In genomic region chr2:162826901-162827300, GRCh38 we compare ENCODE assay signal across 25 cellular contexts. TPM values are rescaled to one million over a fixed set of nuclear protein-coding genes. Genes with fewer than 3 reads are reported as not detected.
"Had no signal": no experiment of that assay in that cellular context is flagged by ENCODE, and none has a peak within 500 bp of the region (broad histone marks: within the 10 kb centered on the region; RNA-seq: fewer than 3 reads in every experiment).

No MANE protein-coding gene starts in this region.

- H3K27ac Mint-ChIP-seq: activated naive CD4-positive, alpha-beta T cell treated with anti-CD3 and anti-CD28 coated beads, Interleukin-2, amount 50 U/mL, for 24 hours; activated T-cell treated with anti-CD3 and anti-CD28 coated beads, Interleukin-2, amount 50 U/mL, for 72 hours; endodermal cell; natural killer cell; stimulated activated naive CD8-positive, alpha-beta T cell treated with anti-CD3 and anti-CD28 coated beads, Interleukin-15, amount 100 ng/mL, for 72 hours had no signal

- H3K4me2 ChIP-seq: smooth muscle cell had no signal

- DNase-seq: activated CD4-positive, alpha-beta T cell treated with anti-CD3 and anti-CD28 coated beads for 1 hour; activated CD8-positive, alpha-beta memory T cell treated with anti-CD3 and anti-CD28 coated beads for 24 hours; activated effector memory CD4-positive, alpha-beta T cell treated with anti-CD3 and anti-CD28 coated beads, Interleukin-2, amount 50 U/mL, for 16 hours; activated T-cell treated with anti-CD3 and anti-CD28 coated beads, Interleukin-2, amount 50 U/mL, for 72 hours; adrenal gland; caudate nucleus; endodermal cell; hypothalamus; lower lobe of right lung; natural killer cell; pancreas; right lobe of liver; stimulated activated CD4-positive, alpha-beta T cell treated with anti-CD3 and anti-CD28 coated beads, Interleukin-4, amount 100 ng/mL, for 1 hour; stimulated activated naive CD8-positive, alpha-beta T cell treated with anti-CD3 and anti-CD28 coated beads, Interleukin-15, amount 100 ng/mL, for 72 hours; T-helper 1 cell; T1000; trophoblast cell had no signal

- H3K9me3 ChIP-seq: adrenal gland, lower lobe of right lung, pancreas, right lobe of liver had no signal

- H3K27ac ChIP-seq: adrenal gland, epithelial cell of prostate, lower lobe of right lung, pancreas, right lobe of liver, VCaP had no signal

- H3K4me1 ChIP-seq: adrenal gland, lower lobe of right lung, pancreas, right lobe of liver had no signal

- H3K4me1 Mint-ChIP-seq: activated naive CD4-positive, alpha-beta T cell treated with anti-CD3 and anti-CD28 coated beads, Interleukin-2, amount 50 U/mL, for 24 hours; natural killer cell; stimulated activated naive CD8-positive, alpha-beta T cell treated with anti-CD3 and anti-CD28 coated beads, Interleukin-15, amount 100 ng/mL, for 72 hours had no signal

- H3K9me3 Mint-ChIP-seq: activated naive CD4-positive, alpha-beta T cell treated with anti-CD3 and anti-CD28 coated beads, Interleukin-2, amount 50 U/mL, for 24 hours; endodermal cell; stimulated activated naive CD8-positive, alpha-beta T cell treated with anti-CD3 and anti-CD28 coated beads, Interleukin-15, amount 100 ng/mL, for 72 hours had no signal

- H3K36me3 ChIP-seq: adrenal gland, lower lobe of right lung, pancreas, right lobe of liver had no signal

- ATAC-seq: activated T-cell treated with anti-CD3 and anti-CD28 coated beads, Interleukin-2, amount 50 U/mL, for 72 hours; lower lobe of right lung; natural killer cell; pancreas; right lobe of liver; stimulated activated naive CD8-positive, alpha-beta T cell treated with anti-CD3 and anti-CD28 coated beads, Interleukin-15, amount 100 ng/mL, for 72 hours had no signal

- H3K4me3 ChIP-seq: adrenal gland, lower lobe of right lung, pancreas, right lobe of liver, smooth muscle cell had no signal

- H3K27me3 Mint-ChIP-seq: activated naive CD4-positive, alpha-beta T cell treated with anti-CD3 and anti-CD28 coated beads, Interleukin-2, amount 50 U/mL, for 24 hours; stimulated activated naive CD8-positive, alpha-beta T cell treated with anti-CD3 and anti-CD28 coated beads, Interleukin-15, amount 100 ng/mL, for 72 hours had no signal

- FAIRE-seq: colon, frontal cortex, keratinocyte, pancreas had no signal

- H3K27me3 ChIP-seq: adrenal gland, pancreas, right lobe of liver had no signal

- H3K36me3 Mint-ChIP-seq: activated naive CD4-positive, alpha-beta T cell treated with anti-CD3 and anti-CD28 coated beads, Interleukin-2, amount 50 U/mL, for 24 hours; natural killer cell had no signal

- H3K4me3 Mint-ChIP-seq: activated naive CD4-positive, alpha-beta T cell treated with anti-CD3 and anti-CD28 coated beads, Interleukin-2, amount 50 U/mL, for 24 hours; activated T-cell treated with anti-CD3 and anti-CD28 coated beads, Interleukin-2, amount 50 U/mL, for 72 hours; endodermal cell; natural killer cell; stimulated activated naive CD8-positive, alpha-beta T cell treated with anti-CD3 and anti-CD28 coated beads, Interleukin-15, amount 100 ng/mL, for 72 hours had no signal

RNA-seq across cellular contexts. Expression of gene KCNH7, which starts 11.7 kb away (rescaled TPM):
- total RNA-seq: activated T-cell treated with anti-CD3 and anti-CD28 coated beads, Interleukin-2, amount 50 U/mL, for 72 hours; fibroblast of lung; natural killer cell; smooth muscle cell had no signal
- polyA plus RNA-seq: keratinocyte, smooth muscle cell had no signal
